ENCODE assay signal across 8 cellular contexts in genomic region chr13:109786457-109787134, GRCh38. TPM values are rescaled to one million over a fixed set of nuclear protein-coding genes. Genes with fewer than 3 reads are reported as not detected.
A peak's percentile ranks its signal among the peaks of the same experiment; 100 is the strongest.
DNase-seq lines count a peak whose midpoint lies in the region; ATAC-seq, FAIRE-seq and TF ChIP-seq lines count a peak whose summit lies in the region.

A gene with protein sequence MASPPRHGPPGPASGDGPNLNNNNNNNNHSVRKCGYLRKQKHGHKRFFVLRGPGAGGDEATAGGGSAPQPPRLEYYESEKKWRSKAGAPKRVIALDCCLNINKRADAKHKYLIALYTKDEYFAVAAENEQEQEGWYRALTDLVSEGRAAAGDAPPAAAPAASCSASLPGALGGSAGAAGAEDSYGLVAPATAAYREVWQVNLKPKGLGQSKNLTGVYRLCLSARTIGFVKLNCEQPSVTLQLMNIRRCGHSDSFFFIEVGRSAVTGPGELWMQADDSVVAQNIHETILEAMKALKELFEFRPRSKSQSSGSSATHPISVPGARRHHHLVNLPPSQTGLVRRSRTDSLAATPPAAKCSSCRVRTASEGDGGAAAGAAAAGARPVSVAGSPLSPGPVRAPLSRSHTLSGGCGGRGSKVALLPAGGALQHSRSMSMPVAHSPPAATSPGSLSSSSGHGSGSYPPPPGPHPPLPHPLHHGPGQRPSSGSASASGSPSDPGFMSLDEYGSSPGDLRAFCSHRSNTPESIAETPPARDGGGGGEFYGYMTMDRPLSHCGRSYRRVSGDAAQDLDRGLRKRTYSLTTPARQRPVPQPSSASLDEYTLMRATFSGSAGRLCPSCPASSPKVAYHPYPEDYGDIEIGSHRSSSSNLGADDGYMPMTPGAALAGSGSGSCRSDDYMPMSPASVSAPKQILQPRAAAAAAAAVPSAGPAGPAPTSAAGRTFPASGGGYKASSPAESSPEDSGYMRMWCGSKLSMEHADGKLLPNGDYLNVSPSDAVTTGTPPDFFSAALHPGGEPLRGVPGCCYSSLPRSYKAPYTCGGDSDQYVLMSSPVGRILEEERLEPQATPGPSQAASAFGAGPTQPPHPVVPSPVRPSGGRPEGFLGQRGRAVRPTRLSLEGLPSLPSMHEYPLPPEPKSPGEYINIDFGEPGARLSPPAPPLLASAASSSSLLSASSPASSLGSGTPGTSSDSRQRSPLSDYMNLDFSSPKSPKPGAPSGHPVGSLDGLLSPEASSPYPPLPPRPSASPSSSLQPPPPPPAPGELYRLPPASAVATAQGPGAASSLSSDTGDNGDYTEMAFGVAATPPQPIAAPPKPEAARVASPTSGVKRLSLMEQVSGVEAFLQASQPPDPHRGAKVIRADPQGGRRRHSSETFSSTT (N-terminal part only) (minus strand): TSS chr13:109786583. CDS start chr13:109786053, 530 bp downstream.

- no peak for TF ChIP-seq POLR2A in GM12892 (IDR thresholded peaks at IDR 0.05; ENCODE audit: low read depth, low read length)
- peak; percentile 89 for TF ChIP-seq POLR2A in transverse colon (IDR thresholded peaks at IDR 0.05)

- no peak for TF ChIP-seq EP300 in transverse colon (IDR thresholded peaks at IDR 0.05; ENCODE audit: low read depth)

- POLR2A ChIA-PET in T-cell (lab: Charles Lee), result interaction anchor here in 1 of 2 donors (0.6 kb wide), 1 partner anchor 826 kb away, joined by 11 read pairs; no protein-coding TSS in a partner anchor

- H3K9me3 ChIP-seq in heart right ventricle (no peaks in the 10 kb centered on the region), transverse colon (no peaks in the 10 kb centered on the region)

- H3K4me1 Mint-ChIP-seq in T-cell, result peaks cover 23 to 26% (median 24%) of the 10 kb centered on the region in 3 donors

- H3K27me3 Mint-ChIP-seq in T-cell, result peaks cover 3% of the 10 kb centered on the region in 2 donors

- TF ChIP-seq CTCF in heart right ventricle (IDR thresholded peaks at IDR 0.05), result no peak
- no peak for TF ChIP-seq CTCF in transverse colon (IDR thresholded peaks at IDR 0.05)

- H3K4me1 ChIP-seq in heart right ventricle (peaks cover 0 to 52% (median 31%) of the 10 kb centered on the region in 9 donors), transverse colon (peaks cover 0 to 33% (median 24%) of the 10 kb centered on the region in 4 donors)

- CTCF ChIA-PET in T-cell (lab: Charles Lee), result interaction anchor here in 1 of 2 donors (0.7 kb wide), 2 partner anchors 64 to 82 kb away, joined by 3 read pairs; no protein-coding TSS in a partner anchor

- WGBS in heart right ventricle, 2 donors, result 1% methylated on average over 42 to 97 of the region's 98 CpGs
- WGBS in transverse colon (ENCODE audit: low coverage in 1 of 2), 2 donors, result 1% methylated on average over 37 of the region's 98 CpGs; no CpG with 5 or more reads in 1 of the 2 donors

- H3K27ac ChIP-seq in heart right ventricle (peak within 1 kb of the TSS; percentile 83 to 98 (median 91)), transverse colon (peak within 1 kb of the TSS; percentile 71 to 92 (median 89))

- peak within 1 kb of the TSS; percentile 72 to 81 (median 80) for H3K4me3 Mint-ChIP-seq in T-cell

- H3K27ac Mint-ChIP-seq in T-cell, result peak within 1 kb of the TSS; percentile 79 to 80

- DNase-seq in GM12892 (ENCODE audit: insufficient read length) (peak; percentile 53), NCI-H128 (lab: John Stamatoyannopoulos, UW; ENCODE audit: unreplicated experiment) (peak; percentile 94), T-cell (peak; percentile 77 to 96 (median 93)), amniotic epithelial cell (ENCODE audit: low read depth) (peak; percentile 96), heart right ventricle (peak; percentile 91), posterior vena cava (ENCODE audit: low spot score) (peak; percentile 97), transverse colon (peak; percentile 95)

- ATAC-seq in HG02759 (IDR thresholded peaks at IDR 0.05; ENCODE audit: unreplicated experiment), result peak; percentile 91
- peak; percentile 82 to 88 (median 84) for ATAC-seq in T-cell (replicated peaks in 1 of 4)
- ATAC-seq in heart right ventricle, result peak; percentile 79 to 88 (median 85)

- no peak for FAIRE-seq in GM12892 (lab: Jason Lieb, UNC)

- H3K27me3 ChIP-seq in heart right ventricle (peaks cover 0 to 28% (median 11%) of the 10 kb centered on the region in 7 donors), transverse colon (peaks cover 25% of the 10 kb centered on the region)

- H3K36me3 Mint-ChIP-seq in T-cell, result no peaks in the 10 kb centered on the region

- in situ Hi-C loops in transverse colon (cut with MboI; ENCODE audit: low pct_ligation_motif_present in 1 of 4, low pct_unique_long_range_greater_than_20kb in 1 of 4, low sequenced_read_pairs in 3 of 4), result loop anchor here in 3 of 4 donors (25.0 kb wide), 3 partner anchors 326 to 824 kb away; no protein-coding TSS in a partner anchor

- intact Hi-C loops in heart right ventricle (cut with DNase I) (loop anchor here (5.0 to 10.0 kb wide), 10 partner anchors 78 to 824 kb away; no protein-coding TSS in a partner anchor), posterior vena cava (cut with DNase I) (loop anchor here (5.0 to 10.0 kb wide), 2 partner anchors 321 to 822 kb away; no protein-coding TSS in a partner anchor), transverse colon (cut with DNase I; ENCODE audit: low total_unique reads) (no loop called here)

- H3K36me3 ChIP-seq in heart right ventricle (peaks cover 0 to 28% (median 15%) of the 10 kb centered on the region in 9 donors), transverse colon (peaks cover 0 to 19% (median 6%) of the 10 kb centered on the region in 4 donors)

- H3K9me3 Mint-ChIP-seq in T-cell, result no peaks in the 10 kb centered on the region

- H3K4me3 ChIP-seq in heart right ventricle, result peak within 1 kb of the TSS; percentile 70 to 91 (median 84)
- peak within 1 kb of the TSS; percentile 60 to 89 (median 77) for H3K4me3 ChIP-seq in transverse colon

RNA-seq across cellular contexts. Expression of the gene that starts here (rescaled TPM):
- polyA plus RNA-seq in GM12892 (2012; ENCODE audit: missing spikeins), result 0.17 TPM
- total RNA-seq in T-cell, result 10 to 100 TPM; 22.1 to 95.7 (median 25.7) TPM
- total RNA-seq in heart right ventricle, result 10 to 100 TPM; 10.2 to 49.3 (median 13.7) TPM
- 10 to 100 TPM in 1 of 2 donors, 1 to 10 TPM in 1; 4.2 to 18.5 TPM for polyA plus RNA-seq in heart right ventricle
- 10 to 100 TPM; 15.9 to 25.1 TPM for total RNA-seq in posterior vena cava
- total RNA-seq in transverse colon, result 10 to 100 TPM; 12.5 to 72.6 (median 28.5) TPM

Comparison
In these comparisons a context has a peak if more than half of its experiments do, and no peak if none do; other contexts are left out.
1. Peak in every context shown above with its lines: DNase-seq, ATAC-seq, H3K4me3 ChIP-seq and H3K27ac ChIP-seq.